Comparison of ENCODE assay signal across 22 cellular contexts in genomic region chr18:36460324-36460850, GRCh38.
A peak's percentile ranks its signal among the peaks of the same experiment; 100 is the strongest.
DNase-seq lines count a peak whose midpoint lies in the region; ATAC-seq and TF ChIP-seq lines count a peak whose summit lies in the region.
"Had no signal": no experiment of that assay in that cellular context is flagged by ENCODE, and none has a peak within 500 bp of the region (broad histone marks: within the 10 kb centered on the region; RNA-seq: fewer than 3 reads in every experiment).

No MANE protein-coding gene starts in this region.

- no peak for ATAC-seq in heart right ventricle
- no peak for ATAC-seq in left ventricle myocardium superior
- ATAC-seq in GM23338, result no peak
- no peak for ATAC-seq in Panc1

- H4K20me1 ChIP-seq in GM23338 (replicated peaks; ENCODE audit: insufficient read depth), result no peaks in the 10 kb centered on the region
- H4K20me1 ChIP-seq: BLaER1 had no signal

- peaks cover 11% of the 10 kb centered on the region; the same call in 1 of the 2 replicates for H3K9me2 ChIP-seq in GM23338 (ENCODE audit: insufficient read depth)

- H3K4me3 ChIP-seq in heart right ventricle (no peak overlapping the region), GM23338 (no peak overlapping the region), Panc1 (ENCODE audit: low read depth in 2 of 2, low read length in 2 of 2) (no peak overlapping the region)
- H3K4me3 ChIP-seq: BLaER1, MG63 had no signal

- H3K79me2 ChIP-seq in GM23338 (replicated peaks; ENCODE audit: insufficient read depth), result no peaks in the 10 kb centered on the region

- H3K9me3 ChIP-seq in heart right ventricle, result no peaks in the 10 kb centered on the region
- no peaks in the 10 kb centered on the region for H3K9me3 ChIP-seq in Panc1 (ENCODE audit: control insufficient read depth, insufficient read depth, low read depth, low read length)
- H3K9me3 ChIP-seq: BLaER1, MG63 had no signal

- CTCF ChIA-PET in Panc1 (lab: Charles Lee), result no interaction called here

- no peak overlapping the region for H3K27ac Mint-ChIP-seq in GM23338
- peak overlapping the region; percentile 22 for H3K27ac Mint-ChIP-seq in nephron progenitor cell
- H3K27ac Mint-ChIP-seq: CD4-positive, alpha-beta T cell had no signal

- H3K4me2 ChIP-seq in GM23338, result peak overlapping the region; percentile 52; the same call in 1 of the 2 replicates
- H3K4me2 ChIP-seq: BLaER1 had no signal

- no peak overlapping the region for H3K4me3 Mint-ChIP-seq in GM23338
- no peak overlapping the region for H3K4me3 Mint-ChIP-seq in nephron progenitor cell
- H3K4me3 Mint-ChIP-seq: CD4-positive, alpha-beta T cell had no signal

- no peaks in the 10 kb centered on the region for H3K36me3 Mint-ChIP-seq in GM23338 (ENCODE audit: low read depth)
- no peaks in the 10 kb centered on the region for H3K36me3 Mint-ChIP-seq in nephron progenitor cell (ENCODE audit: low read depth)

- H2AFZ ChIP-seq in GM23338, result no peak overlapping the region

- H3K9me3 Mint-ChIP-seq in GM23338 (no peaks in the 10 kb centered on the region), nephron progenitor cell (no peaks in the 10 kb centered on the region)
- H3K9me3 Mint-ChIP-seq: CD4-positive, alpha-beta T cell had no signal

- H3F3A ChIP-seq in GM23338 (replicated peaks; ENCODE audit: low read depth), result peaks cover 4% of the 10 kb centered on the region; the same call in 1 of the 2 replicates

- H3K27me3 Mint-ChIP-seq in GM23338 (ENCODE audit: insufficient read depth, low read depth, poor library complexity) (peaks cover 6% of the 10 kb centered on the region), nephron progenitor cell (ENCODE audit: low read depth, poor library complexity) (no peaks in the 10 kb centered on the region)
- H3K27me3 Mint-ChIP-seq: CD4-positive, alpha-beta T cell had no signal

- H3K4me1 Mint-ChIP-seq in GM23338 (peaks cover 30% of the 10 kb centered on the region), nephron progenitor cell (peaks cover 59% of the 10 kb centered on the region)

- H3K36me3 ChIP-seq in heart right ventricle (no peaks in the 10 kb centered on the region), GM23338 (ENCODE audit: insufficient read depth) (no peaks in the 10 kb centered on the region), Panc1 (ENCODE audit: control insufficient read depth, insufficient read depth, low read length) (no peaks in the 10 kb centered on the region)
- H3K36me3 ChIP-seq: BLaER1, MG63 had no signal

- TF ChIP-seq CTCF in heart right ventricle (IDR thresholded peaks at IDR 0.05), result no peak
- no peak for TF ChIP-seq CTCF in GM23338 (conservative IDR thresholded peaks at IDR 0.05; ENCODE audit: low read depth in 2 of 2)
- no peak for TF ChIP-seq CTCF in Panc1 (IDR thresholded peaks at IDR 0.05)
- no peak for TF ChIP-seq CTCF in nephron progenitor cell (IDR thresholded peaks at IDR 0.05)

- H3K4me1 ChIP-seq in heart right ventricle (peaks cover 4 to 65% (median 32%) of the 10 kb centered on the region in 9 donors), GM23338 (ENCODE audit: insufficient read depth) (peaks cover 18% of the 10 kb centered on the region; the same call in 1 of the 2 replicates), Panc1 (ENCODE audit: control insufficient read depth, insufficient read depth, low read length) (peaks cover 25% of the 10 kb centered on the region)

- BruUV-seq in Panc1 (replicated peaks; lab: Mats Ljungman, UMichigan), result no TSS peak

- peak overlapping the region in 8 of 10 donors; percentile 14 to 90 (median 84) for H3K27ac ChIP-seq in heart right ventricle
- no peak overlapping the region for H3K27ac ChIP-seq in GM23338 (ENCODE audit: low read depth)
- H3K27ac ChIP-seq in Panc1 (ENCODE audit: low read length), result peak overlapping the region; percentile 39; the same call in 1 of the 2 replicates
- H3K27ac ChIP-seq: BLaER1 had no signal

- POLR2A ChIA-PET in Panc1 (lab: Charles Lee), result no interaction called here

- WGBS in heart right ventricle, 2 donors, result 36 to 63% methylated on average over 2 of the region's 2 CpGs

- intact Hi-C loops in heart right ventricle (cut with DNase I) (loop anchor here in 5 of 10 donors (5.0 to 10.0 kb wide), 8 partner anchors 58 to 166 kb away; partner anchors contain the start of gene FHOD3 (in 3 of the 5)), left ventricle myocardium superior (cut with micrococcal nuclease) (no loop called here), Panc1 (cut with micrococcal nuclease; ENCODE audit: unreplicated experiment) (no loop called here)

- in situ Hi-C loops in Panc1 (cut with HindIII; ENCODE audit: low pct_unique_long_range_greater_than_20kb, low sequenced_read_pairs), result no loop called here

- H3K27me3 ChIP-seq in heart right ventricle (no peaks in the 10 kb centered on the region), GM23338 (ENCODE audit: insufficient read depth) (no peaks in the 10 kb centered on the region), Panc1 (ENCODE audit: control insufficient read depth, insufficient read depth, low read length) (no peaks in the 10 kb centered on the region)
- H3K27me3 ChIP-seq: BLaER1, MG63 had no signal

- no peak for DNase-seq in heart right ventricle
- DNase-seq in left ventricle myocardium superior, result no peak
- DNase-seq in GM23338 (ENCODE audit: low spot score), result no peak
- DNase-seq in Panc1 (ENCODE audit: low read depth, low spot score), result no peak
- DNase-seq in nephron progenitor cell, result no peak
- DNase-seq in globus pallidus (ENCODE audit: low spot score), result no peak
- no peak for DNase-seq in NCI-H345 treated with DMSO at 0.1 percent for 48 hours (lab: John Stamatoyannopoulos, UW; ENCODE audit: unreplicated experiment)
- DNase-seq in CD1c-positive myeloid dendritic cell (ENCODE audit: extremely low spot score), result no peak
- DNase-seq: CD4-positive, alpha-beta T cell; DMS79; EL; GF-D8; KBM-7; MG63; NCI-H1694; NCI-H2029 treated with DMSO at 0.1 percent for 48 hours; NCI-H2171; NCI-H226; NCI-H748 treated with DMSO at 0.1 percent for 48 hours; SHP77 treated with DMSO at 0.1 percent for 48 hours; T-helper 1 cell had no signal

TF ChIP-seq in GM23338, 12 proteins besides CTCF, POLR2A, EP300 and RAD21:
- TF ChIP-seq EZH2phosphoT487 (IDR thresholded peaks at IDR 0.05; ENCODE audit: unreplicated experiment) (no peak), ETS1 (IDR thresholded peaks at IDR 0.05) (no peak), EZH2 (IDR thresholded peaks at IDR 0.05; ENCODE audit: low read depth, unreplicated experiment) (no peak), STAT1 (IDR thresholded peaks at IDR 0.05; ENCODE audit: unreplicated experiment) (no peak), NANOG (IDR thresholded peaks at IDR 0.05; ENCODE audit: borderline replicate concordance) (no peak), CREB1 (CRISPR knock-in tag; IDR thresholded peaks at IDR 0.05; ENCODE audit: low read depth) (no peak), POLR2AphosphoS5 (IDR thresholded peaks at IDR 0.05; ENCODE audit: low read depth) (no peak)
TF ChIP-seq in GM23338: peak in this region for 0.
